12 cellular contexts compared by ENCODE assay signal in genomic region chr18:69257861-69258458, GRCh38.
DNase-seq lines count a peak whose midpoint lies in the region; ATAC-seq, FAIRE-seq and TF ChIP-seq lines count a peak whose summit lies in the region.
"Had no signal": no experiment of that assay in that cellular context is flagged by ENCODE, and none has a peak within 500 bp of the region (broad histone marks: within the 10 kb centered on the region; RNA-seq: fewer than 3 reads in every experiment).

No MANE protein-coding gene starts in this region.

- H3K9ac ChIP-seq in H1 (replicated peaks in 1 of 4; ENCODE audit: extremely low read depth in 1 of 4, low read depth in 3 of 4, low read length in 3 of 4) (no peak overlapping the region), neuronal stem cell (ENCODE audit: low read depth, low read length, poor library complexity) (no peak overlapping the region)

- H2BK120ac ChIP-seq in H1 (replicated peaks; ENCODE audit: low read depth, low read length), result no peak overlapping the region
- H2BK120ac ChIP-seq in neuronal stem cell (ENCODE audit: low read depth, low read length), result no peak overlapping the region

- no peak overlapping the region for H4K91ac ChIP-seq in H1 (replicated peaks; ENCODE audit: insufficient read length, low read length)
- H4K91ac ChIP-seq in neuronal stem cell (ENCODE audit: low read depth, low read length, poor library complexity), result no peak overlapping the region

- no peak for TF ChIP-seq POLR2A in H1 (IDR thresholded peaks at IDR 0.05; ENCODE audit: control extremely low read depth in 1 of 2, low read depth in 2 of 2, low read length in 2 of 2)

- H3K4me2 ChIP-seq in H1 (ENCODE audit: insufficient read depth in 1 of 2, low read depth in 2 of 2, low read length in 2 of 2) (no peak overlapping the region), neuronal stem cell (ENCODE audit: insufficient read depth, low read length, poor library complexity, severe bottlenecking) (no peak overlapping the region)

- H3K23me2 ChIP-seq in H1 (ENCODE audit: low read depth, low read length), result no peaks in the 10 kb centered on the region

- H3K27me3 ChIP-seq in H1 (replicated peaks in 1 of 4; ENCODE audit: control insufficient read depth in 3 of 4, extremely low read depth in 1 of 4, insufficient read depth in 3 of 4, low read length in 3 of 4), result no peaks in the 10 kb centered on the region
- H3K27me3 ChIP-seq in neuronal stem cell (ENCODE audit: control insufficient read depth in 3 of 3, insufficient read depth in 3 of 3, low read depth in 1 of 3, low read length in 3 of 3), result no peaks in the 10 kb centered on the region
- H3K27me3 ChIP-seq: esophagus squamous epithelium had no signal

- CTCF ChIA-PET in H1 (lab: Charles Lee; ENCODE audit: partially characterized antibody), result interaction anchor here (0.5 kb wide), 1 partner anchor 451 kb away, joined by 3 read pairs; no protein-coding TSS in a partner anchor

- DNase-seq in G401 (ENCODE audit: low spot score) (peak; percentile 96), NCI-H446 (lab: John Stamatoyannopoulos, UW) (peak; percentile 80 to 93), H1 (ENCODE audit: low read depth in 1 of 2, low spot score in 2 of 2) (no peak), non-pigmented ciliary epithelial cell (ENCODE audit: low read depth) (peak; percentile 65), NCI-H146 treated with DMSO at 0.1 percent for 48 hours (lab: John Stamatoyannopoulos, UW; ENCODE audit: unreplicated experiment) (no peak), neuronal stem cell (ENCODE audit: low spot score) (no peak)
- DNase-seq: aorta, esophagus squamous epithelium, H7, NCI-H1048 had no signal

- no peak overlapping the region for H3K23ac ChIP-seq in H1 (ENCODE audit: insufficient read length)
- H3K23ac ChIP-seq in neuronal stem cell (ENCODE audit: low read depth, low read length, poor library complexity), result no peak overlapping the region

- no peaks in the 10 kb centered on the region for H3K79me2 ChIP-seq in H1 (ENCODE audit: control insufficient read depth in 1 of 2, insufficient read depth in 2 of 2, low read length in 2 of 2)

- H3K27ac ChIP-seq in H1 (ENCODE audit: low read depth, low read length) (no peak overlapping the region), neuronal stem cell (replicated peaks; ENCODE audit: low read length) (no peak overlapping the region)
- H3K27ac ChIP-seq: esophagus squamous epithelium had no signal

- H2AK5ac ChIP-seq in H1 (ENCODE audit: low read depth, low read length), result no peak overlapping the region
- no peak overlapping the region for H2AK5ac ChIP-seq in neuronal stem cell (ENCODE audit: low read depth, low read length)

- H2BK5ac ChIP-seq in H1 (ENCODE audit: low read depth, low read length), result no peak overlapping the region
- H2BK5ac ChIP-seq in neuronal stem cell (ENCODE audit: low read length), result no peak overlapping the region

- H3K4ac ChIP-seq in H1 (replicated peaks; ENCODE audit: insufficient read length, low read depth, low read length) (no peak overlapping the region), neuronal stem cell (ENCODE audit: low read length) (no peak overlapping the region)

- H2BK20ac ChIP-seq in H1 (ENCODE audit: low read length), result no peak overlapping the region

- ATAC-seq in GM18909 (IDR thresholded peaks at IDR 0.05; ENCODE audit: poor library complexity, unreplicated experiment), result no peak
- no peak for ATAC-seq in HG03442 (IDR thresholded peaks at IDR 0.05; ENCODE audit: unreplicated experiment)

- H3K36me3 ChIP-seq in H1 (ENCODE audit: control insufficient read depth in 2 of 4, insufficient read depth in 4 of 4, low read length in 3 of 4), result no peaks in the 10 kb centered on the region
- no peaks in the 10 kb centered on the region for H3K36me3 ChIP-seq in neuronal stem cell (replicated peaks in 1 of 2; ENCODE audit: control insufficient read depth in 2 of 2, insufficient read depth in 2 of 2, low read length in 2 of 2)
- H3K36me3 ChIP-seq: esophagus squamous epithelium had no signal

- no peak for TF ChIP-seq RAD21 in H1 (IDR thresholded peaks at IDR 0.05 in 1 of 2, conservative IDR thresholded peaks at IDR 0.05 in 1 of 2; ENCODE audit: low read depth in 2 of 2, low read length in 2 of 2)

- no peak overlapping the region for H3K18ac ChIP-seq in H1 (ENCODE audit: extremely low read depth, low read length)
- no peak overlapping the region for H3K18ac ChIP-seq in neuronal stem cell (ENCODE audit: low read length)

- POLR2A ChIA-PET in H1 (lab: Charles Lee; ENCODE audit: partially characterized antibody), result no interaction called here

- no peak for TF ChIP-seq EP300 in H1 (IDR thresholded peaks at IDR 0.05; ENCODE audit: borderline replicate concordance in 1 of 2, low read depth in 2 of 2, low read length in 2 of 2)

- no peak overlapping the region for H4K5ac ChIP-seq in H1 (ENCODE audit: insufficient read length, low read depth, low read length)

- no peak overlapping the region for H2BK12ac ChIP-seq in H1 (ENCODE audit: low read depth, low read length)
- H2BK12ac ChIP-seq in neuronal stem cell (ENCODE audit: low read length), result no peak overlapping the region

- no peak for TF ChIP-seq CTCF in H1 (IDR thresholded peaks at IDR 0.05; ENCODE audit: control extremely low read depth in 1 of 3, insufficient read depth in 1 of 3, low read depth in 1 of 3, low read length in 3 of 3)

- H3K4me1 ChIP-seq in H1 (replicated peaks in 1 of 4; ENCODE audit: control insufficient read depth in 3 of 4, insufficient read depth in 4 of 4, low read length in 3 of 4) (no peaks in the 10 kb centered on the region), neuronal stem cell (ENCODE audit: control insufficient read depth in 2 of 2, insufficient read depth in 1 of 2, low read depth in 1 of 2, low read length in 2 of 2) (peaks cover 0 to 8% of the 10 kb centered on the region in 2 donors)
- H3K4me1 ChIP-seq: esophagus squamous epithelium had no signal

- in situ Hi-C loops in G401 (cut with HindIII; ENCODE audit: low sequenced_read_pairs), result no loop called here

- H2BK15ac ChIP-seq in H1 (ENCODE audit: low read length), result no peak overlapping the region
- H2BK15ac ChIP-seq in neuronal stem cell (ENCODE audit: low read length), result no peak overlapping the region

- no peak overlapping the region for H3K56ac ChIP-seq in H1 (replicated peaks; ENCODE audit: insufficient read length, low read depth, low read length)

- WGBS in H1 (ENCODE audit: extremely low coverage in 1 of 2, insufficient coverage in 1 of 2, insufficient read length in 1 of 2, insufficient replicate concordance in 2 of 2, low coverage in 1 of 2, low lambda C conversion rate in 2 of 2, missing lambda C conversion rate in 1 of 2), 2 experiments, result 95% methylated on average over 7 of the region's 7 CpGs; no CpG with 5 or more reads in 1 of the 2 experiments
- WGBS in neuronal stem cell (ENCODE audit: extremely low coverage in 2 of 2, insufficient read length in 2 of 2, insufficient replicate concordance in 1 of 2), 2 donors, result no CpG with 5 or more reads among the region's 7 CpGs

- FAIRE-seq in H1 (lab: Jason Lieb, UNC), result no peak

- H3K79me1 ChIP-seq in H1 (ENCODE audit: low read depth, low read length), result no peaks in the 10 kb centered on the region
- no peaks in the 10 kb centered on the region for H3K79me1 ChIP-seq in neuronal stem cell (ENCODE audit: low read depth, low read length)

- H3K14ac ChIP-seq in H1 (ENCODE audit: insufficient read length) (no peak overlapping the region), neuronal stem cell (ENCODE audit: low read length) (no peak overlapping the region)

- H3K4me3 ChIP-seq in H1 (ENCODE audit: extremely low read depth in 1 of 4, insufficient read depth in 2 of 4, low read depth in 3 of 4, low read length in 4 of 4) (no peak overlapping the region), neuronal stem cell (ENCODE audit: low read length in 2 of 2) (no peak overlapping the region)
- H3K4me3 ChIP-seq: esophagus squamous epithelium had no signal

- no peaks in the 10 kb centered on the region for H3K9me3 ChIP-seq in H1 (ENCODE audit: insufficient read depth in 2 of 2, low read depth in 1 of 2, low read length in 1 of 2)
- peaks cover 0 to 3% of the 10 kb centered on the region in 2 donors for H3K9me3 ChIP-seq in neuronal stem cell (replicated peaks in 1 of 2; ENCODE audit: control insufficient read depth in 2 of 2, insufficient read depth in 1 of 2, low read depth in 1 of 2, low read length in 2 of 2)
- H3K9me3 ChIP-seq: esophagus squamous epithelium had no signal

- no peak overlapping the region for H4K8ac ChIP-seq in H1 (ENCODE audit: extremely low read depth, insufficient read depth, low read length)
- no peak overlapping the region for H4K8ac ChIP-seq in neuronal stem cell (ENCODE audit: low read depth, low read length)

- no peaks in the 10 kb centered on the region for H4K20me1 ChIP-seq in H1 (replicated peaks in 1 of 2; ENCODE audit: control insufficient read depth in 1 of 2, insufficient read depth in 2 of 2, low read length in 2 of 2)

- H2AFZ ChIP-seq in H1 (ENCODE audit: low read length), result 0 out of 2 replicates have a peak overlapping the region, but pooled peaks have one; percentile 46
- no peak overlapping the region for H2AFZ ChIP-seq in neuronal stem cell (ENCODE audit: low read length)

TF ChIP-seq in H1, 55 proteins besides CTCF, POLR2A, EP300 and RAD21 (continues in another document):
- TF ChIP-seq YY1 (IDR thresholded peaks at IDR 0.05; ENCODE audit: low read depth, low read length), result no peak
- TF ChIP-seq SP1 (IDR thresholded peaks at IDR 0.05; ENCODE audit: low read depth, low read length), result no peak
- no peak for TF ChIP-seq CHD1 (IDR thresholded peaks at IDR 0.05; ENCODE audit: low read depth, low read length)
- no peak for TF ChIP-seq SRF (IDR thresholded peaks at IDR 0.05; ENCODE audit: low read depth, low read length)
- TF ChIP-seq CREB1 (IDR thresholded peaks at IDR 0.05), result no peak
- no peak for TF ChIP-seq HDAC6 (IDR thresholded peaks at IDR 0.05; ENCODE audit: low read depth, low read length)
- TF ChIP-seq BRCA1 (IDR thresholded peaks at IDR 0.05; ENCODE audit: low read depth, low read length), result no peak
- TF ChIP-seq KDM5A (IDR thresholded peaks at IDR 0.05; ENCODE audit: low read length), result no peak
- TF ChIP-seq RFX5 (IDR thresholded peaks at IDR 0.05; ENCODE audit: borderline replicate concordance, low read depth, low read length), result no peak
- no peak for TF ChIP-seq NRF1 (IDR thresholded peaks at IDR 0.05; ENCODE audit: low read depth, low read length)
- TF ChIP-seq ATF2 (IDR thresholded peaks at IDR 0.05; ENCODE audit: low read length), result no peak
- no peak for TF ChIP-seq EZH2 (IDR thresholded peaks at IDR 0.05; ENCODE audit: low read depth, low read length, severe bottlenecking)

Comparison
In these comparisons a context has a peak if more than half of its experiments do, and no peak if none do; other contexts are left out.
1. DNase-seq: peak in G401 (single experiment), NCI-H446 (2 of 2) and non-pigmented ciliary epithelial cell (single experiment); none in H1 (0 of 2), NCI-H146 treated with DMSO at 0.1 percent for 48 hours (single experiment) and neuronal stem cell (single experiment).